In the genomic region with DNA sequence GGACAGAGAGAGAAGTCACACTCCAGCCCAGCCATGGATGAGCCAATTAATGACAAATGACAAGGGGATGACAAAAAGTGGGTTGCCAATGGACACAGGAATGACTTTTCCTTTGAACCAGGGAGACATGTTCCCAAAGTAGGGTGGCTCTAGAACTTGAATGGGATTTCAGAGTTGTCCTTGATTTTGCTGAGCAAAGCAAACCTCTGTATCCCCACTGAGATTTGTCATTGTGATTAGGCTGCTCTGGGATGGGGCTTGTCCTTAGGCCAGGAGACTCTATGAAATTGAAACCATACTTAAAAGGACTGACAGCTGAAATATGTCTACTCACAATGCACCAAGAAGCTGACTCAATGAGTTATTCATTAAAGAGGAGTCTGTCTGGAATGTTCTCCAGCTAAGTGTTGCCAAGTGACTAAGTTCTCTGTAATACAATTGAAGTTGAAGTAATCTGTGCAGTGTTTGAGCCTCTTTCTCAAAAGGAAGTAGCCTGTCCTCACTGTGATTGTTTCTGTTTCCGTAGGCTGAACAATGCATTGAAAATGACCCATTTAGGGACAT, we compare ENCODE assay signal across 16 cellular contexts.
DNase-seq lines count a peak whose midpoint lies in the region; ATAC-seq and TF ChIP-seq lines count a peak whose summit lies in the region.
"Had no signal": no experiment of that assay in that cellular context is flagged by ENCODE, and none has a peak within 500 bp of the region (broad histone marks: within the 10 kb centered on the region; RNA-seq: fewer than 3 reads in every experiment).

No MANE protein-coding gene starts in this region.

- H3K36me3 ChIP-seq in SK-N-SH (replicated peaks in 1 of 2; ENCODE audit: control insufficient read depth in 1 of 2, insufficient read depth in 2 of 2, low read length in 1 of 2), result no peaks in the 10 kb centered on the region
- no peaks in the 10 kb centered on the region for H3K36me3 ChIP-seq in fibroblast of lung (ENCODE audit: control insufficient read depth, insufficient read depth, low read length)
- no peaks in the 10 kb centered on the region for H3K36me3 ChIP-seq in trophoblast cell (ENCODE audit: control insufficient read depth in 1 of 2, insufficient read depth in 2 of 2, low read length in 2 of 2)
- no peaks in the 10 kb centered on the region for H3K36me3 ChIP-seq in sigmoid colon
- no peaks in the 10 kb centered on the region for H3K36me3 ChIP-seq in BE2C
- H3K36me3 ChIP-seq: thoracic aorta had no signal

- CTCF ChIA-PET in SK-N-SH (lab: Yijun Ruan, JAX), result interaction anchor here (0.6 to 1.1 kb wide), 2 partner anchors 28 to 966 kb away, joined by 3 read pairs; no protein-coding TSS in a partner anchor

- H3K9me2 ChIP-seq in SK-N-SH, result no peaks in the 10 kb centered on the region

- H3K9ac ChIP-seq in SK-N-SH, result no peak overlapping the region
- H3K9ac ChIP-seq in fibroblast of lung (ENCODE audit: insufficient read depth, low read length), result no peak overlapping the region
- H3K9ac ChIP-seq in trophoblast cell (ENCODE audit: low read length), result no peak overlapping the region

- no peak overlapping the region for H3K18ac ChIP-seq in trophoblast cell (ENCODE audit: low read length)

- H2AFZ ChIP-seq in SK-N-SH (ENCODE audit: low read depth) (peak overlapping the region; percentile 40; the same call in 1 of the 2 replicates), fibroblast of lung (ENCODE audit: low read length) (no peak overlapping the region), trophoblast cell (ENCODE audit: insufficient read depth, low read length, poor library complexity) (no peak overlapping the region)

- H3K4me2 ChIP-seq in SK-N-SH (no peak overlapping the region), fibroblast of lung (ENCODE audit: extremely low read depth, insufficient read depth, low read length) (no peak overlapping the region), trophoblast cell (ENCODE audit: low read length) (no peak overlapping the region)

- H4K12ac ChIP-seq in trophoblast cell (ENCODE audit: low read depth, low read length), result no peak overlapping the region

- no peak overlapping the region for H2AK5ac ChIP-seq in trophoblast cell (ENCODE audit: low read length)

- no peak for ATAC-seq in GM19324 (IDR thresholded peaks at IDR 0.05; ENCODE audit: low FRiP score, unreplicated experiment)
- ATAC-seq: Right ventricle myocardium inferior had no signal

- no peak overlapping the region for H2BK5ac ChIP-seq in trophoblast cell (ENCODE audit: low read depth, low read length, poor library complexity)

- no peak for TF ChIP-seq RAD21 in SK-N-SH (IDR thresholded peaks at IDR 0.05; ENCODE audit: low read length)

- H3K79me2 ChIP-seq in SK-N-SH (ENCODE audit: insufficient read depth), result no peaks in the 10 kb centered on the region
- no peaks in the 10 kb centered on the region for H3K79me2 ChIP-seq in fibroblast of lung (ENCODE audit: control insufficient read depth, insufficient read depth, low read length)
- H3K79me2 ChIP-seq in trophoblast cell (ENCODE audit: control insufficient read depth, insufficient read depth, low read length, poor library complexity), result no peaks in the 10 kb centered on the region

- no peak overlapping the region for H2BK120ac ChIP-seq in trophoblast cell (ENCODE audit: insufficient read depth, low read length, poor library complexity)

- H3K9me3 ChIP-seq in SK-N-SH, result no peaks in the 10 kb centered on the region
- no peaks in the 10 kb centered on the region for H3K9me3 ChIP-seq in fibroblast of lung (ENCODE audit: control insufficient read depth, insufficient read depth, low read depth, low read length)
- H3K9me3 ChIP-seq in trophoblast cell (ENCODE audit: insufficient read depth, low read depth, low read length), result no peaks in the 10 kb centered on the region
- no peaks in the 10 kb centered on the region for H3K9me3 ChIP-seq in sigmoid colon
- no peaks in the 10 kb centered on the region for H3K9me3 ChIP-seq in BE2C
- H3K9me3 ChIP-seq: Caco-2, thoracic aorta had no signal

- H2BK12ac ChIP-seq in trophoblast cell (ENCODE audit: low read length), result no peak overlapping the region

- no peak overlapping the region for H3K23ac ChIP-seq in trophoblast cell (ENCODE audit: low read length)

- DNase-seq in GM04504 (ENCODE audit: low read depth) (peak; percentile 34), SK-N-SH (no peak), fibroblast of lung (ENCODE audit: low read depth in 2 of 2) (peak; percentile 89 to 96), trophoblast cell (no peak), sigmoid colon (no peak), BE2C (no peak), activated T-cell treated with anti-CD3 and anti-CD28 coated beads for 4 hours (no peak)
- DNase-seq: activated naive CD4-positive, alpha-beta T cell treated with anti-CD3 and anti-CD28 coated beads, Interleukin-2, amount 10 ng/mL, durations not matched to agents 7 days and 5 days; Caco-2; head of caudate nucleus; NCI-H1105; NCI-H524 treated with DMSO at 0.1 percent for 48 hours had no signal

- H3K14ac ChIP-seq in trophoblast cell (ENCODE audit: low read length), result no peak overlapping the region

- peak overlapping the region in 1 of 2 experiments; percentile 66; a peak in 2 of 4 replicates for H3K27ac ChIP-seq in SK-N-SH (ENCODE audit: low read depth in 2 of 2, low read length in 1 of 2)
- H3K27ac ChIP-seq in fibroblast of lung (ENCODE audit: insufficient read depth, low read length), result no peak overlapping the region
- peak overlapping the region; percentile 47 for H3K27ac ChIP-seq in trophoblast cell (ENCODE audit: low read depth, low read length)
- peak overlapping the region in 1 of 4 donors; percentile 13 for H3K27ac ChIP-seq in sigmoid colon
- H3K27ac ChIP-seq: coronary artery, thoracic aorta had no signal

- H3K4me1 ChIP-seq in SK-N-SH (ENCODE audit: control insufficient read depth in 1 of 2, insufficient read depth in 2 of 2, low read depth in 1 of 2, low read length in 1 of 2) (peaks cover 0 to 6% of the 10 kb centered on the region in 2 experiments; a peak in 1 of 4 replicates), fibroblast of lung (ENCODE audit: control insufficient read depth, extremely low read depth, insufficient read depth, low read length) (no peaks in the 10 kb centered on the region), trophoblast cell (ENCODE audit: control insufficient read depth in 1 of 2, insufficient read depth in 2 of 2, low read length in 2 of 2) (peaks cover 0 to 2% of the 10 kb centered on the region in 2 experiments), sigmoid colon (no peaks in the 10 kb centered on the region), BE2C (no peaks in the 10 kb centered on the region)
- H3K4me1 ChIP-seq: Caco-2 had no signal

- TF ChIP-seq CTCF in SK-N-SH (IDR thresholded peaks at IDR 0.05) (no peak), fibroblast of lung (conservative IDR thresholded peaks at IDR 0.05 in 1 of 2, IDR thresholded peaks at IDR 0.05 in 1 of 2; ENCODE audit: low read depth in 1 of 2, low read length in 2 of 2) (no peak), sigmoid colon (IDR thresholded peaks at IDR 0.05) (no peak), BE2C (IDR thresholded peaks at IDR 0.05; ENCODE audit: low read depth, low read length) (no peak)

- POLR2A ChIA-PET in SK-N-SH (lab: Yijun Ruan, JAX), result no interaction called here

- H4K8ac ChIP-seq in trophoblast cell (ENCODE audit: low read depth, low read length), result no peak overlapping the region

- H3K27me3 ChIP-seq in SK-N-SH (ENCODE audit: insufficient read depth) (no peaks in the 10 kb centered on the region), fibroblast of lung (ENCODE audit: control insufficient read depth, insufficient read depth, low read length) (no peaks in the 10 kb centered on the region), trophoblast cell (ENCODE audit: insufficient read depth, low read length) (no peaks in the 10 kb centered on the region), sigmoid colon (no peaks in the 10 kb centered on the region), BE2C (no peaks in the 10 kb centered on the region)

- H3K79me1 ChIP-seq in trophoblast cell (ENCODE audit: low read length), result no peaks in the 10 kb centered on the region

- intact Hi-C loops in sigmoid colon (cut with DNase I), result no loop called here

- H3F3A ChIP-seq in SK-N-SH (replicated peaks; ENCODE audit: insufficient read depth), result peaks cover 10% of the 10 kb centered on the region

- H4K91ac ChIP-seq in trophoblast cell (ENCODE audit: low read depth, low read length), result no peak overlapping the region

- no peak for TF ChIP-seq POLR2A in sigmoid colon (IDR thresholded peaks at IDR 0.05)

- H4K20me1 ChIP-seq in SK-N-SH (ENCODE audit: insufficient read depth), result no peaks in the 10 kb centered on the region
- H4K20me1 ChIP-seq in fibroblast of lung (ENCODE audit: control insufficient read depth, extremely low read depth, insufficient read depth, low read length), result no peaks in the 10 kb centered on the region

- no peak overlapping the region for H3K4me3 ChIP-seq in SK-N-SH (ENCODE audit: low read depth in 2 of 2, low read length in 1 of 2)
- no peak overlapping the region for H3K4me3 ChIP-seq in fibroblast of lung (replicated peaks in 1 of 4; ENCODE audit: control extremely low read depth in 1 of 4, insufficient read depth in 1 of 4, low read depth in 3 of 4, low read length in 4 of 4)
- H3K4me3 ChIP-seq in trophoblast cell (ENCODE audit: low read depth, low read length), result no peak overlapping the region
- H3K4me3 ChIP-seq in sigmoid colon, result no peak overlapping the region
- H3K4me3 ChIP-seq in BE2C (ENCODE audit: low read depth, low read length), result no peak overlapping the region
- H3K4me3 ChIP-seq: coronary artery, thoracic aorta had no signal

- TF ChIP-seq EP300 in SK-N-SH (IDR thresholded peaks at IDR 0.05; ENCODE audit: borderline replicate concordance in 1 of 2, low read depth in 1 of 2, low read length in 1 of 2) (peak in 1 of 2 experiments; percentile 55; a peak in 1 of 4 replicates), sigmoid colon (IDR thresholded peaks at IDR 0.05) (no peak)

- 32% methylated on average over 1 of the region's 1 CpG for WGBS in SK-N-SH (ENCODE audit: low lambda C conversion rate)
- no CpG with 5 or more reads among the region's 1 CpG for WGBS in trophoblast cell (ENCODE audit: extremely low coverage, insufficient coverage, insufficient read length)
- WGBS in sigmoid colon, 2 donors, result 82 to 88% methylated on average over 1 of the region's 1 CpG

- H3K4ac ChIP-seq in trophoblast cell (ENCODE audit: low read depth, low read length), result no peak overlapping the region

TF ChIP-seq in SK-N-SH, 30 proteins besides CTCF, POLR2A, EP300 and RAD21 (continues in another document):
- TF ChIP-seq SIN3A (IDR thresholded peaks at IDR 0.05; ENCODE audit: borderline replicate concordance, low read depth, low read length) (no peak), MXI1 (IDR thresholded peaks at IDR 0.05; ENCODE audit: low read depth, low read length) (no peak), RFX5 (IDR thresholded peaks at IDR 0.05; ENCODE audit: low read length) (no peak), NRF1 (IDR thresholded peaks at IDR 0.05; ENCODE audit: low read depth, low read length) (no peak), JUND (IDR thresholded peaks at IDR 0.05) (peak; percentile 29; the same call in 1 of the 2 replicates), YY1 (IDR thresholded peaks at IDR 0.05; ENCODE audit: low read depth) (no peak), POLR2AphosphoS5 (IDR thresholded peaks at IDR 0.05; ENCODE audit: low read depth, low read length) (no peak), FOXM1 (IDR thresholded peaks at IDR 0.05; ENCODE audit: low read depth) (no peak), EZH2phosphoT487 (IDR thresholded peaks at IDR 0.05; ENCODE audit: borderline replicate concordance, low read depth) (no peak)

Comparison
In these comparisons a context has a peak if more than half of its experiments do, and no peak if none do; other contexts are left out.
1. DNase-seq: peak in GM04504 (single experiment) and fibroblast of lung (2 of 2); none in SK-N-SH (single experiment), trophoblast cell (0 of 2), sigmoid colon (single experiment), BE2C (single experiment) and activated T-cell treated with anti-CD3 and anti-CD28 coated beads for 4 hours (single experiment).